Comparison of ENCODE assay signal across 18 cellular contexts in genomic region chr4:52990706-52991105, GRCh38.
A peak's percentile ranks its signal among the peaks of the same experiment; 100 is the strongest.
DNase-seq lines count a peak whose midpoint lies in the region; ATAC-seq and TF ChIP-seq lines count a peak whose summit lies in the region.
"Had no signal": no experiment of that assay in that cellular context is flagged by ENCODE, and none has a peak within 500 bp of the region (broad histone marks: within the 10 kb centered on the region; RNA-seq: fewer than 3 reads in every experiment).

No MANE protein-coding gene starts in this region.

- H4K91ac ChIP-seq in trophoblast cell (ENCODE audit: low read depth, low read length): no peak overlapping the region

- no peak overlapping the region for H3K14ac ChIP-seq in trophoblast cell (ENCODE audit: low read length)

- TF ChIP-seq CTCF in mesothelial cell of epicardium (IDR thresholded peaks at IDR 0.05; ENCODE audit: unreplicated experiment): no peak
- no peak for TF ChIP-seq CTCF in CD4-positive, alpha-beta T cell (IDR thresholded peaks at IDR 0.05)

- intact Hi-C loops in CD4-positive, alpha-beta T cell (cut with DNase I, micrococcal nuclease): no loop called here
- intact Hi-C loops in naive thymus-derived CD4-positive, alpha-beta T cell (cut with micrococcal nuclease): no loop called here

- H4K8ac ChIP-seq in trophoblast cell (ENCODE audit: low read depth, low read length): no peak overlapping the region

- H3K4me2 ChIP-seq in trophoblast cell (ENCODE audit: low read length): no peak overlapping the region
- H3K4me2 ChIP-seq: BLaER1 had no signal

- H3K79me1 ChIP-seq in trophoblast cell (ENCODE audit: low read length): no peaks in the 10 kb centered on the region

- H3K27ac Mint-ChIP-seq in T-helper 17 cell (peak overlapping the region; percentile 27), mesothelial cell of epicardium (peak overlapping the region; percentile 40)
- no peak overlapping the region for H3K27ac Mint-ChIP-seq in CD4-positive, alpha-beta T cell
- H3K27ac Mint-ChIP-seq in naive thymus-derived CD4-positive, alpha-beta T cell: peak overlapping the region in 1 of 9 donors; percentile 31
- H3K27ac Mint-ChIP-seq: CD14-positive monocyte; CD4-positive, CD25-positive, alpha-beta regulatory T cell; CD8-positive, alpha-beta T cell had no signal

- DNase-seq in T-helper 17 cell (no peak), mesothelial cell of epicardium (ENCODE audit: low spot score in 2 of 2, unreplicated experiment in 2 of 2) (no peak), trophoblast cell (peak; percentile 53 to 70)
- no peak for DNase-seq in CD4-positive, alpha-beta T cell
- DNase-seq in naive thymus-derived CD4-positive, alpha-beta T cell: no peak
- DNase-seq: 8988T; ACHN; BE2C; C1 segment of cervical spinal cord; Caco-2; Calu3; CD4-positive, CD25-positive, alpha-beta regulatory T cell; CD8-positive, alpha-beta T cell; DMS79 treated with DMSO at 0.1 percent for 48 hours; GF-D8 had no signal

- WGBS in trophoblast cell (ENCODE audit: extremely low coverage, insufficient coverage, insufficient read length): no CpG with 5 or more reads among the region's 1 CpG

- H2AK5ac ChIP-seq in trophoblast cell (ENCODE audit: low read length): no peak overlapping the region

- no peak overlapping the region for H3K4me3 ChIP-seq in trophoblast cell (ENCODE audit: low read depth, low read length)
- H3K4me3 ChIP-seq in naive thymus-derived CD4-positive, alpha-beta T cell (ENCODE audit: low read length): no peak overlapping the region
- H3K4me3 ChIP-seq: BLaER1 had no signal

- H3K27ac ChIP-seq in trophoblast cell (ENCODE audit: low read depth, low read length): no peak overlapping the region
- no peak overlapping the region for H3K27ac ChIP-seq in CD4-positive, alpha-beta T cell (ENCODE audit: low read depth, low read length)
- H3K27ac ChIP-seq in naive thymus-derived CD4-positive, alpha-beta T cell (ENCODE audit: low read depth, low read length): no peak overlapping the region
- H3K27ac ChIP-seq: BLaER1 had no signal

- peaks cover 6% of the 10 kb centered on the region for H3K4me1 Mint-ChIP-seq in T-helper 17 cell
- peaks cover 70% of the 10 kb centered on the region for H3K4me1 Mint-ChIP-seq in mesothelial cell of epicardium
- H3K4me1 Mint-ChIP-seq in CD4-positive, alpha-beta T cell (ENCODE audit: low read depth): no peaks in the 10 kb centered on the region
- H3K4me1 Mint-ChIP-seq in naive thymus-derived CD4-positive, alpha-beta T cell: peaks cover 0 to 5% (median 0%) of the 10 kb centered on the region in 7 donors
- H3K4me1 Mint-ChIP-seq: CD4-positive, CD25-positive, alpha-beta regulatory T cell had no signal

- no peaks in the 10 kb centered on the region for H3K27me3 ChIP-seq in trophoblast cell (ENCODE audit: insufficient read depth, low read length)
- H3K27me3 ChIP-seq in CD4-positive, alpha-beta T cell (ENCODE audit: control insufficient read depth, insufficient read depth, low read length): no peaks in the 10 kb centered on the region
- no peaks in the 10 kb centered on the region for H3K27me3 ChIP-seq in naive thymus-derived CD4-positive, alpha-beta T cell (ENCODE audit: control insufficient read depth in 2 of 2, insufficient read depth in 2 of 2, low read length in 2 of 2)
- H3K27me3 ChIP-seq: BE2C, BLaER1 had no signal

- H3K18ac ChIP-seq in trophoblast cell (ENCODE audit: low read length): no peak overlapping the region

- no peak overlapping the region for H3K4ac ChIP-seq in trophoblast cell (ENCODE audit: low read depth, low read length)

- H4K12ac ChIP-seq in trophoblast cell (ENCODE audit: low read depth, low read length): no peak overlapping the region

- H3K4me3 Mint-ChIP-seq in T-helper 17 cell (no peak overlapping the region), mesothelial cell of epicardium (no peak overlapping the region)
- H3K4me3 Mint-ChIP-seq in CD4-positive, alpha-beta T cell: no peak overlapping the region
- no peak overlapping the region for H3K4me3 Mint-ChIP-seq in naive thymus-derived CD4-positive, alpha-beta T cell
- H3K4me3 Mint-ChIP-seq: CD14-positive monocyte; CD4-positive, CD25-positive, alpha-beta regulatory T cell; CD8-positive, alpha-beta T cell had no signal

- no peaks in the 10 kb centered on the region for H3K79me2 ChIP-seq in trophoblast cell (ENCODE audit: control insufficient read depth, insufficient read depth, low read length, poor library complexity)

- no peak overlapping the region for H2BK12ac ChIP-seq in trophoblast cell (ENCODE audit: low read length)

- POLR2A ChIA-PET in CD4-positive, alpha-beta T cell (lab: Charles Lee): no interaction called here
- POLR2A ChIA-PET in naive thymus-derived CD4-positive, alpha-beta T cell (lab: Charles Lee): no interaction called here

- no peaks in the 10 kb centered on the region for H3K27me3 Mint-ChIP-seq in T-helper 17 cell
- H3K27me3 Mint-ChIP-seq in mesothelial cell of epicardium (ENCODE audit: low read depth): no peaks in the 10 kb centered on the region
- H3K27me3 Mint-ChIP-seq in CD4-positive, alpha-beta T cell: no peaks in the 10 kb centered on the region
- H3K27me3 Mint-ChIP-seq in naive thymus-derived CD4-positive, alpha-beta T cell: no peaks in the 10 kb centered on the region
- H3K27me3 Mint-ChIP-seq: CD4-positive, CD25-positive, alpha-beta regulatory T cell had no signal

- no peaks in the 10 kb centered on the region for H3K9me3 Mint-ChIP-seq in mesothelial cell of epicardium
- H3K9me3 Mint-ChIP-seq in CD4-positive, alpha-beta T cell: no peaks in the 10 kb centered on the region
- peaks cover 0 to 20% (median 1%) of the 10 kb centered on the region in 11 donors for H3K9me3 Mint-ChIP-seq in naive thymus-derived CD4-positive, alpha-beta T cell
- H3K9me3 Mint-ChIP-seq: CD4-positive, CD25-positive, alpha-beta regulatory T cell; CD8-positive, alpha-beta T cell had no signal

- H3K36me3 ChIP-seq in trophoblast cell (ENCODE audit: control insufficient read depth in 1 of 2, insufficient read depth in 2 of 2, low read length in 2 of 2): no peaks in the 10 kb centered on the region
- no peaks in the 10 kb centered on the region for H3K36me3 ChIP-seq in naive thymus-derived CD4-positive, alpha-beta T cell (ENCODE audit: control insufficient read depth in 2 of 3, insufficient read depth in 3 of 3, low read length in 3 of 3)
- H3K36me3 ChIP-seq: BE2C had no signal

- H3K9ac ChIP-seq in trophoblast cell (ENCODE audit: low read length): no peak overlapping the region
- H3K9ac ChIP-seq: BLaER1 had no signal

- CTCF ChIA-PET in CD4-positive, alpha-beta T cell (lab: Charles Lee): no interaction called here
- CTCF ChIA-PET in naive thymus-derived CD4-positive, alpha-beta T cell (lab: Charles Lee): no interaction called here

- H3K36me3 Mint-ChIP-seq in T-helper 17 cell (ENCODE audit: low read depth) (no peaks in the 10 kb centered on the region), mesothelial cell of epicardium (no peaks in the 10 kb centered on the region)
- peaks cover 10% of the 10 kb centered on the region for H3K36me3 Mint-ChIP-seq in CD4-positive, alpha-beta T cell (ENCODE audit: low read depth)
- peaks cover 0 to 31% (median 13%) of the 10 kb centered on the region in 5 donors for H3K36me3 Mint-ChIP-seq in naive thymus-derived CD4-positive, alpha-beta T cell
- H3K36me3 Mint-ChIP-seq: CD14-positive monocyte had no signal

- peaks cover 0 to 1% of the 10 kb centered on the region in 2 experiments for H3K4me1 ChIP-seq in trophoblast cell (ENCODE audit: control insufficient read depth in 1 of 2, insufficient read depth in 2 of 2, low read length in 2 of 2)
- H3K4me1 ChIP-seq in naive thymus-derived CD4-positive, alpha-beta T cell (ENCODE audit: control insufficient read depth in 2 of 2, insufficient read depth in 2 of 2, low read length in 2 of 2): no peaks in the 10 kb centered on the region
- H3K4me1 ChIP-seq: BLaER1 had no signal

- ATAC-seq in T-helper 17 cell (no peak), GM21737 (IDR thresholded peaks at IDR 0.05; ENCODE audit: unreplicated experiment) (no peak)
- no peak for ATAC-seq in CD4-positive, alpha-beta T cell (ENCODE audit: poor library complexity)
- no peak for ATAC-seq in naive thymus-derived CD4-positive, alpha-beta T cell
- ATAC-seq: CD8-positive, alpha-beta T cell had no signal

- no peak overlapping the region for H3K23ac ChIP-seq in trophoblast cell (ENCODE audit: low read length)

- no peak overlapping the region for H2BK120ac ChIP-seq in trophoblast cell (ENCODE audit: insufficient read depth, low read length, poor library complexity)

- no peak overlapping the region for H2AFZ ChIP-seq in trophoblast cell (ENCODE audit: insufficient read depth, low read length, poor library complexity)

- no peaks in the 10 kb centered on the region for H3K9me3 ChIP-seq in T-helper 17 cell (ENCODE audit: control insufficient read depth, low read length, poor library complexity, severe bottlenecking)
- peaks cover 2% of the 10 kb centered on the region for H3K9me3 ChIP-seq in trophoblast cell (ENCODE audit: insufficient read depth, low read depth, low read length)
- no peaks in the 10 kb centered on the region for H3K9me3 ChIP-seq in CD4-positive, alpha-beta T cell (ENCODE audit: control insufficient read depth, low read length)
- H3K9me3 ChIP-seq in naive thymus-derived CD4-positive, alpha-beta T cell (ENCODE audit: control insufficient read depth in 2 of 3, low read length in 3 of 3): no peaks in the 10 kb centered on the region
- H3K9me3 ChIP-seq: BE2C, Caco-2 had no signal

- no peak overlapping the region for H2BK5ac ChIP-seq in trophoblast cell (ENCODE audit: low read depth, low read length, poor library complexity)

Comparison
In these comparisons a context has a peak if more than half of its experiments do, and no peak if none do; other contexts are left out.
1. DNase-seq: peak in trophoblast cell (2 of 2); none in T-helper 17 cell (0 of 3), mesothelial cell of epicardium (0 of 2), CD4-positive, alpha-beta T cell (0 of 10) and naive thymus-derived CD4-positive, alpha-beta T cell (0 of 9).